17 cellular contexts compared by ENCODE assay signal in genomic region chr15:45664451-45664850, GRCh38. TPM values are rescaled to one million over a fixed set of nuclear protein-coding genes. Genes with fewer than 3 reads are reported as not detected.
A peak's percentile ranks its signal among the peaks of the same experiment; 100 is the strongest.
DNase-seq lines count a peak whose midpoint lies in the region; ATAC-seq and TF ChIP-seq lines count a peak whose summit lies in the region.
"Had no signal": no experiment of that assay in that cellular context is flagged by ENCODE, and none has a peak within 500 bp of the region (broad histone marks: within the 10 kb centered on the region; RNA-seq: fewer than 3 reads in every experiment).

No MANE protein-coding gene starts in this region.

- H3K4me3 ChIP-seq in AG04449 (ENCODE audit: low read depth, low read length) (no peak overlapping the region), left lung (no peak overlapping the region)
- H3K4me3 ChIP-seq: breast epithelium had no signal

- H3K4me3 Mint-ChIP-seq in activated CD4-positive, alpha-beta memory T cell treated with anti-CD3 and anti-CD28 coated beads for 36 hours: no peak overlapping the region
- H3K4me3 Mint-ChIP-seq in activated naive CD4-positive, alpha-beta T cell treated with anti-CD3 and anti-CD28 coated beads for 36 hours: no peak overlapping the region
- H3K4me3 Mint-ChIP-seq in immature natural killer cell: no peak overlapping the region
- H3K4me3 Mint-ChIP-seq: mesothelial cell of epicardium; T-helper 2 cell treated with Interferon-gamma antibody and Interleukin-4, amounts not matched to agents 5 μg/mL and 100 μg/mL, for 36 hours had no signal

- peaks cover 53% of the 10 kb centered on the region for H3K36me3 Mint-ChIP-seq in activated CD4-positive, alpha-beta memory T cell treated with anti-CD3 and anti-CD28 coated beads for 36 hours
- peaks cover 25% of the 10 kb centered on the region for H3K36me3 Mint-ChIP-seq in activated naive CD4-positive, alpha-beta T cell treated with anti-CD3 and anti-CD28 coated beads for 36 hours (ENCODE audit: low read depth)
- peaks cover 17 to 38% (median 25%) of the 10 kb centered on the region in 3 donors for H3K36me3 Mint-ChIP-seq in immature natural killer cell
- H3K36me3 Mint-ChIP-seq: mesothelial cell of epicardium had no signal

- peaks cover 25% of the 10 kb centered on the region for H3K4me1 Mint-ChIP-seq in activated CD4-positive, alpha-beta memory T cell treated with anti-CD3 and anti-CD28 coated beads for 36 hours (ENCODE audit: low read depth)
- H3K4me1 Mint-ChIP-seq in activated naive CD4-positive, alpha-beta T cell treated with anti-CD3 and anti-CD28 coated beads for 36 hours (ENCODE audit: low read depth): peaks cover 4% of the 10 kb centered on the region
- peaks cover 4 to 21% of the 10 kb centered on the region in 2 donors for H3K4me1 Mint-ChIP-seq in immature natural killer cell

- H3K27ac ChIP-seq in left lung: no peak overlapping the region
- H3K27ac ChIP-seq: breast epithelium had no signal

- peaks cover 0 to 79% of the 10 kb centered on the region in 2 donors for H3K36me3 ChIP-seq in left lung
- H3K36me3 ChIP-seq: breast epithelium had no signal

- CTCF ChIA-PET in AG04449 (lab: Yijun Ruan, JAX): no interaction called here
- CTCF ChIA-PET in activated CD4-positive, alpha-beta memory T cell treated with anti-CD3 and anti-CD28 coated beads for 36 hours (lab: Charles Lee): interaction anchor here (1.0 to 1.4 kb wide), 2 partner anchors 11 to 41 kb away, joined by 3 to 4 read pairs; no protein-coding TSS in a partner anchor
- CTCF ChIA-PET in activated naive CD4-positive, alpha-beta T cell treated with anti-CD3 and anti-CD28 coated beads for 36 hours (lab: Charles Lee): interaction anchor here (1.4 kb wide), 1 partner anchor 41 kb away, joined by 5 read pairs; no protein-coding TSS in a partner anchor

- no peaks in the 10 kb centered on the region for H3K27me3 ChIP-seq in left lung
- H3K27me3 ChIP-seq: breast epithelium had no signal

- no peaks in the 10 kb centered on the region for H3K9me3 ChIP-seq in left lung
- H3K9me3 ChIP-seq: breast epithelium had no signal

- POLR2A ChIA-PET in AG04449 (lab: Yijun Ruan, JAX): no interaction called here
- POLR2A ChIA-PET in activated CD4-positive, alpha-beta memory T cell treated with anti-CD3 and anti-CD28 coated beads for 36 hours (lab: Charles Lee): no interaction called here

- H3K9me3 Mint-ChIP-seq in activated CD4-positive, alpha-beta memory T cell treated with anti-CD3 and anti-CD28 coated beads for 36 hours: no peaks in the 10 kb centered on the region
- H3K9me3 Mint-ChIP-seq in activated naive CD4-positive, alpha-beta T cell treated with anti-CD3 and anti-CD28 coated beads for 36 hours: no peaks in the 10 kb centered on the region
- H3K9me3 Mint-ChIP-seq in immature natural killer cell: no peaks in the 10 kb centered on the region
- H3K9me3 Mint-ChIP-seq: T-helper 2 cell treated with Interferon-gamma antibody and Interleukin-4, amounts not matched to agents 5 μg/mL and 100 μg/mL, for 36 hours had no signal

- no peaks in the 10 kb centered on the region for H3K27me3 Mint-ChIP-seq in activated CD4-positive, alpha-beta memory T cell treated with anti-CD3 and anti-CD28 coated beads for 36 hours
- no peaks in the 10 kb centered on the region for H3K27me3 Mint-ChIP-seq in activated naive CD4-positive, alpha-beta T cell treated with anti-CD3 and anti-CD28 coated beads for 36 hours (ENCODE audit: low read depth)
- peaks cover 0 to 3% (median 0%) of the 10 kb centered on the region in 3 donors for H3K27me3 Mint-ChIP-seq in immature natural killer cell (ENCODE audit: low read depth in 3 of 3)

- intact Hi-C loops in activated CD4-positive, alpha-beta memory T cell treated with anti-CD3 and anti-CD28 coated beads for 36 hours (cut with micrococcal nuclease): no loop called here
- intact Hi-C loops in activated naive CD4-positive, alpha-beta T cell treated with anti-CD3 and anti-CD28 coated beads for 36 hours (cut with micrococcal nuclease): no loop called here
- intact Hi-C loops in left lung (cut with DNase I): no loop called here

- DNase-seq in AG04449 (ENCODE audit: low read depth, low spot score): peak; percentile 40
- DNase-seq in GM04503 (ENCODE audit: low read depth): peak; percentile 55
- peak; percentile 20 for DNase-seq in activated CD4-positive, alpha-beta memory T cell treated with anti-CD3 and anti-CD28 coated beads for 36 hours
- peak; percentile 45 for DNase-seq in glomerular visceral epithelial cell (ENCODE audit: extremely low spot score)
- DNase-seq in activated naive CD4-positive, alpha-beta T cell treated with anti-CD3 and anti-CD28 coated beads for 36 hours: no peak
- DNase-seq in left lung: no peak
- no peak for DNase-seq in immature natural killer cell
- DNase-seq: activated CD4-positive, alpha-beta T cell treated with anti-CD3 and anti-CD28 coated beads, Interleukin-2, amount 50 U/mL, for 1 hour; activated gamma-delta T cell; AML-193; effector CD4-positive, alpha-beta T cell; islet precursor cell; NCI-H2081 had no signal

- ATAC-seq in GM19395 (IDR thresholded peaks at IDR 0.05; ENCODE audit: unreplicated experiment): no peak
- ATAC-seq in left lung: no peak

- peaks cover 9 to 28% of the 10 kb centered on the region in 2 donors for H3K4me1 ChIP-seq in left lung

- peak overlapping the region; percentile 20 for H3K27ac Mint-ChIP-seq in activated CD4-positive, alpha-beta memory T cell treated with anti-CD3 and anti-CD28 coated beads for 36 hours
- H3K27ac Mint-ChIP-seq in activated naive CD4-positive, alpha-beta T cell treated with anti-CD3 and anti-CD28 coated beads for 36 hours: no peak overlapping the region
- H3K27ac Mint-ChIP-seq in immature natural killer cell: peak overlapping the region in 3 of 6 donors; percentile 12 to 72 (median 41)
- H3K27ac Mint-ChIP-seq: mesothelial cell of epicardium; T-helper 2 cell treated with Interferon-gamma antibody and Interleukin-4, amounts not matched to agents 5 μg/mL and 100 μg/mL, for 36 hours had no signal

- no peak for TF ChIP-seq CTCF in AG04449 (IDR thresholded peaks at IDR 0.05; ENCODE audit: insufficient read depth, low read length, missing control alignments)
- no peak for TF ChIP-seq CTCF in left lung (IDR thresholded peaks at IDR 0.05)

RNA-seq across cellular contexts. Expression of gene SQOR, which starts 29.6 kb away (rescaled TPM):
- 100 to 1,000 TPM; 181 to 194 TPM for total RNA-seq in activated CD4-positive, alpha-beta memory T cell treated with anti-CD3 and anti-CD28 coated beads for 36 hours
- total RNA-seq in activated naive CD4-positive, alpha-beta T cell treated with anti-CD3 and anti-CD28 coated beads for 36 hours: 10 to 100 TPM; 54.3 to 56.4 TPM
- total RNA-seq in left lung: 100 to 1,000 TPM in 1 of 2 donors, 10 to 100 TPM in 1; 79.2 to 116 TPM
- 100 to 1,000 TPM in 1 of 3 donors, 10 to 100 TPM in 2; 73.6 to 114 (median 82.1) TPM for polyA plus RNA-seq in immature natural killer cell

Comparison
In these comparisons a context has a peak if more than half of its experiments do, and no peak if none do; other contexts are left out.
1. DNase-seq: peak in AG04449 (single experiment), GM04503 (single experiment), activated CD4-positive, alpha-beta memory T cell treated with anti-CD3 and anti-CD28 coated beads for 36 hours (single experiment) and glomerular visceral epithelial cell (single experiment); none in activated naive CD4-positive, alpha-beta T cell treated with anti-CD3 and anti-CD28 coated beads for 36 hours (single experiment), left lung (0 of 2) and immature natural killer cell (0 of 3).